Comparison of ENCODE assay signal across 12 cellular contexts in the genomic region with DNA sequence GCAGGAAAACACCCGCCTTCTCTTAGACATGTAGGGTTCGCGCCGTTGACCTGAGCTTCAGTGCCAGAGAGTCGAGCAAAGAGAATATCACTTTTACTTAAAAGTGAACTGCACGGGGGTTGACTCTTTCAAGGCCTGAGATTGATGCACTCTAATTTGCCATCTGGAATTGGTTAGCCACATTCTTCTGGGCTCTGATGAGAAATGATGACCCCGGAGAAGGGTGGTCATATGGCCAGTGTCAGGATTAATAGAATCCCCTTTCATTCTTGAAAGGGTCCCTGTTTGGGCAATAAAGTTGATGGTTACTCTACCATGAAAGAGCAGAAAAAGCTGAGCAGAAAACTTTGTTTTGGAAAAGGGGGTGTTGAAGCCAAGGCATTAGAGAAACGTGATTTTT. TPM values are rescaled to one million over a fixed set of nuclear protein-coding genes. Genes with fewer than 3 reads are reported as not detected.
DNase-seq lines count a peak whose midpoint lies in the region; ATAC-seq and TF ChIP-seq lines count a peak whose summit lies in the region.
"Had no signal": no experiment of that assay in that cellular context is flagged by ENCODE, and none has a peak within 500 bp of the region (broad histone marks: within the 10 kb centered on the region; RNA-seq: fewer than 3 reads in every experiment).

No MANE protein-coding gene starts in this region.

- H2BK15ac ChIP-seq in mesendoderm (replicated peaks; ENCODE audit: low read depth): no peak overlapping the region

- no peak overlapping the region for H3K18ac ChIP-seq in mesendoderm (ENCODE audit: low read length)

- no peak overlapping the region for H4K5ac ChIP-seq in mesendoderm (ENCODE audit: low read length)

- WGBS in mesendoderm (ENCODE audit: extremely low coverage, insufficient coverage, low lambda C conversion rate): no CpG with 5 or more reads among the region's 8 CpGs

- H3K27ac ChIP-seq in KOPT-K1 (ENCODE audit: low read depth, low read length, poor library complexity, severe bottlenecking) (peak overlapping the region; percentile 50), coronary artery (peak overlapping the region; percentile 27 to 62), mesendoderm (ENCODE audit: low read depth, low read length) (no peak overlapping the region), skeletal muscle tissue (ENCODE audit: low read depth, low read length) (peak overlapping the region; percentile 64)

- ATAC-seq in GM21381 (IDR thresholded peaks at IDR 0.05; ENCODE audit: unreplicated experiment): no peak

- no peak overlapping the region for H3K4me2 ChIP-seq in mesendoderm (ENCODE audit: low read length)

- no peak overlapping the region for H3K23ac ChIP-seq in mesendoderm (ENCODE audit: low read length)

- no peak overlapping the region for H4K8ac ChIP-seq in mesendoderm (ENCODE audit: low read depth, low read length)

- TF ChIP-seq CTCF in coronary artery (IDR thresholded peaks at IDR 0.05): no peak

- DNase-seq in coronary artery (ENCODE audit: low spot score) (no peak), mesendoderm (no peak), NCI-H1436 treated with DMSO at 0.1 percent for 48 hours (lab: John Stamatoyannopoulos, UW) (no peak), NCI-H1436 (lab: John Stamatoyannopoulos, UW) (no peak)
- DNase-seq in stimulated activated CD4-positive, alpha-beta T cell treated with anti-CD3 and anti-CD28 coated beads, Interleukin-4, amount 100 ng/mL, for 24 hours: no peak
- DNase-seq: activated gamma-delta T cell treated with Interleukin-2 at 50 U/mL for 16 hours, AML-193, NCI-H1694, OCI-M1 had no signal

- no peak overlapping the region for H3K4ac ChIP-seq in mesendoderm (ENCODE audit: low read depth, low read length)

- no peaks in the 10 kb centered on the region for H3K27me3 ChIP-seq in mesendoderm (ENCODE audit: insufficient read depth, low read length, poor library complexity)
- H3K27me3 ChIP-seq in skeletal muscle tissue (ENCODE audit: control insufficient read depth in 3 of 3, insufficient read depth in 3 of 3, low read length in 3 of 3): no peaks in the 10 kb centered on the region

- no peak overlapping the region for H3K4me3 ChIP-seq in coronary artery
- no peak overlapping the region for H3K4me3 ChIP-seq in mesendoderm (ENCODE audit: low read length)
- no peak overlapping the region for H3K4me3 ChIP-seq in skeletal muscle tissue (ENCODE audit: low read length in 3 of 3)

- no peaks in the 10 kb centered on the region for H3K79me1 ChIP-seq in mesendoderm (ENCODE audit: low read length)

- no peak overlapping the region for H2BK120ac ChIP-seq in mesendoderm (ENCODE audit: low read depth, low read length)

- H2BK5ac ChIP-seq in mesendoderm (ENCODE audit: low read length): no peak overlapping the region

- no peak overlapping the region for H2AK5ac ChIP-seq in mesendoderm (ENCODE audit: low read length)

- H3K9ac ChIP-seq in mesendoderm (ENCODE audit: low read length): no peak overlapping the region
- H3K9ac ChIP-seq in skeletal muscle tissue (ENCODE audit: low read depth in 1 of 3, low read length in 3 of 3): no peak overlapping the region

- H3K9me3 ChIP-seq in KOPT-K1 (ENCODE audit: insufficient read depth, low read length, poor library complexity, severe bottlenecking) (no peaks in the 10 kb centered on the region), skeletal muscle tissue (ENCODE audit: control insufficient read depth in 3 of 3, low read length in 3 of 3) (no peaks in the 10 kb centered on the region)

- peaks cover 9% of the 10 kb centered on the region for H3K4me1 ChIP-seq in mesendoderm (ENCODE audit: control insufficient read depth, low read depth, low read length)
- H3K4me1 ChIP-seq in skeletal muscle tissue (ENCODE audit: control insufficient read depth in 3 of 3, insufficient read depth in 3 of 3, low read length in 3 of 3): peaks cover 14 to 25% (median 23%) of the 10 kb centered on the region in 3 donors

- H3K36me3 ChIP-seq in KOPT-K1 (ENCODE audit: insufficient read depth, low read length) (no peaks in the 10 kb centered on the region), mesendoderm (ENCODE audit: control insufficient read depth, insufficient read depth, low read length) (no peaks in the 10 kb centered on the region), skeletal muscle tissue (ENCODE audit: control insufficient read depth in 3 of 3, insufficient read depth in 3 of 3, low read length in 3 of 3) (no peaks in the 10 kb centered on the region)

- H3K56ac ChIP-seq in mesendoderm (ENCODE audit: low read length): peak overlapping the region; percentile 11

- no peaks in the 10 kb centered on the region for H3K79me2 ChIP-seq in mesendoderm (ENCODE audit: control insufficient read depth, insufficient read depth, low read length)

RNA-seq across cellular contexts. Expression of a gene that starts 31.2 kb away (rescaled TPM):
- polyA plus RNA-seq in mesendoderm (2013, experiment 1 of 2): 2.7 TPM
- 2.7 TPM for polyA plus RNA-seq in mesendoderm (2013, experiment 2 of 2)
- total RNA-seq in skeletal muscle tissue: 12.5 TPM

RNA-seq across cellular contexts. Expression of a gene that starts 60.0 kb away (rescaled TPM):
- 163 TPM for polyA plus RNA-seq in mesendoderm (2013, experiment 1 of 2)
- 181 TPM for polyA plus RNA-seq in mesendoderm (2013, experiment 2 of 2)
- 89.2 TPM for total RNA-seq in skeletal muscle tissue
